1 cellular context compared by ENCODE assay signal in the genomic region with DNA sequence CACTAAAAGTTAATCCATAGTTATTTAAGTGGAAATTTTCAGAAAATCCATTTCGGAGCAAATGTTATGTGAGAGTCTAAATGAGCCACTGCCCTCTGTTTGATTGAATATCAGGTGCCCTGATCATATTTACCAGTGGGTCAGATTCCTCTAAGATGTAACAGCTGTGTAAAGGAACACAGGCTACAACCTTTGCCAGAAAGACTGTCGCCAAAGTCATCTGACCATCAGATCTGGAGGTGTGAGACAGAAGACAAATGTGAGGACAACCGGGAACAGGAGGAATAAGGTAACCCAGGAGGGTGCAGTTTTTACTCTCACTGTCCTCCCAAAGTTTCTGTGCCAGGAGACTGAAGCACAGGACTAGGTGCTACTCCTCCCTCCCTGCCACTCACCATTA.
TF ChIP-seq lines count a peak whose summit lies in the region.

No MANE protein-coding gene starts in this region.

TF ChIP-seq in WTC11, 78 proteins besides CTCF, POLR2A, EP300 and RAD21 (continued from another document):
- TF ChIP-seq NFATC4 (CRISPR knock-in tag; IDR thresholded peaks at IDR 0.05) (no peak), TEAD4 (CRISPR knock-in tag; IDR thresholded peaks at IDR 0.05) (no peak), SOX15 (CRISPR knock-in tag; IDR thresholded peaks at IDR 0.05) (no peak), ZNF121 (CRISPR knock-in tag; IDR thresholded peaks at IDR 0.05) (no peak), MLX (CRISPR knock-in tag; IDR thresholded peaks at IDR 0.05) (no peak), TEAD1 (CRISPR knock-in tag; IDR thresholded peaks at IDR 0.05) (no peak)
- TF ChIP-seq, protein P1, sequence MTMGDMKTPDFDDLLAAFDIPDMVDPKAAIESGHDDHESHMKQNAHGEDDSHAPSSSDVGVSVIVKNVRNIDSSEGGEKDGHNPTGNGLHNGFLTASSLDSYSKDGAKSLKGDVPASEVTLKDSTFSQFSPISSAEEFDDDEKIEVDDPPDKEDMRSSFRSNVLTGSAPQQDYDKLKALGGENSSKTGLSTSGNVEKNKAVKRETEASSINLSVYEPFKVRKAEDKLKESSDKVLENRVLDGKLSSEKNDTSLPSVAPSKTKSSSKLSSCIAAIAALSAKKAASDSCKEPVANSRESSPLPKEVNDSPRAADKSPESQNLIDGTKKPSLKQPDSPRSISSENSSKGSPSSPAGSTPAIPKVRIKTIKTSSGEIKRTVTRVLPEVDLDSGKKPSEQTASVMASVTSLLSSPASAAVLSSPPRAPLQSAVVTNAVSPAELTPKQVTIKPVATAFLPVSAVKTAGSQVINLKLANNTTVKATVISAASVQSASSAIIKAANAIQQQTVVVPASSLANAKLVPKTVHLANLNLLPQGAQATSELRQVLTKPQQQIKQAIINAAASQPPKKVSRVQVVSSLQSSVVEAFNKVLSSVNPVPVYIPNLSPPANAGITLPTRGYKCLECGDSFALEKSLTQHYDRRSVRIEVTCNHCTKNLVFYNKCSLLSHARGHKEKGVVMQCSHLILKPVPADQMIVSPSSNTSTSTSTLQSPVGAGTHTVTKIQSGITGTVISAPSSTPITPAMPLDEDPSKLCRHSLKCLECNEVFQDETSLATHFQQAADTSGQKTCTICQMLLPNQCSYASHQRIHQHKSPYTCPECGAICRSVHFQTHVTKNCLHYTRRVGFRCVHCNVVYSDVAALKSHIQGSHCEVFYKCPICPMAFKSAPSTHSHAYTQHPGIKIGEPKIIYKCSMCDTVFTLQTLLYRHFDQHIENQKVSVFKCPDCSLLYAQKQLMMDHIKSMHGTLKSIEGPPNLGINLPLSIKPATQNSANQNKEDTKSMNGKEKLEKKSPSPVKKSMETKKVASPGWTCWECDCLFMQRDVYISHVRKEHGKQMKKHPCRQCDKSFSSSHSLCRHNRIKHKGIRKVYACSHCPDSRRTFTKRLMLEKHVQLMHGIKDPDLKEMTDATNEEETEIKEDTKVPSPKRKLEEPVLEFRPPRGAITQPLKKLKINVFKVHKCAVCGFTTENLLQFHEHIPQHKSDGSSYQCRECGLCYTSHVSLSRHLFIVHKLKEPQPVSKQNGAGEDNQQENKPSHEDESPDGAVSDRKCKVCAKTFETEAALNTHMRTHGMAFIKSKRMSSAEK (CRISPR knock-in tag; IDR thresholded peaks at IDR 0.05; ENCODE audit: borderline replicate concordance): no peak
- TF ChIP-seq, protein P2, sequence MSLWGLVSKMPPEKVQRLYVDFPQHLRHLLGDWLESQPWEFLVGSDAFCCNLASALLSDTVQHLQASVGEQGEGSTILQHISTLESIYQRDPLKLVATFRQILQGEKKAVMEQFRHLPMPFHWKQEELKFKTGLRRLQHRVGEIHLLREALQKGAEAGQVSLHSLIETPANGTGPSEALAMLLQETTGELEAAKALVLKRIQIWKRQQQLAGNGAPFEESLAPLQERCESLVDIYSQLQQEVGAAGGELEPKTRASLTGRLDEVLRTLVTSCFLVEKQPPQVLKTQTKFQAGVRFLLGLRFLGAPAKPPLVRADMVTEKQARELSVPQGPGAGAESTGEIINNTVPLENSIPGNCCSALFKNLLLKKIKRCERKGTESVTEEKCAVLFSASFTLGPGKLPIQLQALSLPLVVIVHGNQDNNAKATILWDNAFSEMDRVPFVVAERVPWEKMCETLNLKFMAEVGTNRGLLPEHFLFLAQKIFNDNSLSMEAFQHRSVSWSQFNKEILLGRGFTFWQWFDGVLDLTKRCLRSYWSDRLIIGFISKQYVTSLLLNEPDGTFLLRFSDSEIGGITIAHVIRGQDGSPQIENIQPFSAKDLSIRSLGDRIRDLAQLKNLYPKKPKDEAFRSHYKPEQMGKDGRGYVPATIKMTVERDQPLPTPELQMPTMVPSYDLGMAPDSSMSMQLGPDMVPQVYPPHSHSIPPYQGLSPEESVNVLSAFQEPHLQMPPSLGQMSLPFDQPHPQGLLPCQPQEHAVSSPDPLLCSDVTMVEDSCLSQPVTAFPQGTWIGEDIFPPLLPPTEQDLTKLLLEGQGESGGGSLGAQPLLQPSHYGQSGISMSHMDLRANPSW (CRISPR knock-in tag; conservative IDR thresholded peaks at IDR 0.05; ENCODE audit: low read depth): no peak
TF ChIP-seq in WTC11: peak in this region for 0.
